In the genomic region with DNA sequence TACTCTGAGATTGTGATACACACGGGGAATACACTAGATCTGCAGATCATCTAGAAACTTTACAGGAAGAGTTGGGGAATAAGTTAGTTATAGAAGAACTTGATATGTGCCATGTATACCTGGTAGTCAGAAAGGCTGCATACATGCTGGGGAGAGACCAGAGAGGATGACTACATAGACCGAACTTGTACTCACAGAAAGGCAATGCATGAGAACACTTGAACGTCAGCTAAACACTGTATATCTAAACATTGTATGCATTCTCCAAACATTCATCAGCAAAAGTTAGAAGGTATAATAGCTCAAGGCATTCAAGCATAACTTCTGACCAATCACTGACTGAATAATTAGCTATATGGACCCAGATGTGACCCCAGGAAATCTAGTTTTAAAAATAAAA, we compare ENCODE assay signal across 19 cellular contexts.
DNase-seq lines count a peak whose midpoint lies in the region; ATAC-seq and TF ChIP-seq lines count a peak whose summit lies in the region.
"Had no signal": no experiment of that assay in that cellular context is flagged by ENCODE, and none has a peak within 500 bp of the region (broad histone marks: within the 10 kb centered on the region; RNA-seq: fewer than 3 reads in every experiment).

No MANE protein-coding gene starts in this region.

- intact Hi-C loops in prostate gland (cut with DNase I) = no loop called here

- no peak overlapping the region for H3K9ac ChIP-seq in mesendoderm (ENCODE audit: low read length)
- H3K9ac ChIP-seq: BLaER1 had no signal

- H3K4ac ChIP-seq in mesendoderm (ENCODE audit: low read depth, low read length) = no peak overlapping the region

- in situ Hi-C loops in Caki2 (cut with HindIII; ENCODE audit: low pct_unique_long_range_greater_than_20kb, low sequenced_read_pairs) = no loop called here

- peaks cover 4% of the 10 kb centered on the region for H3K4me1 ChIP-seq in mesendoderm (ENCODE audit: control insufficient read depth, low read depth, low read length)
- no peaks in the 10 kb centered on the region for H3K4me1 ChIP-seq in upper lobe of left lung
- no peaks in the 10 kb centered on the region for H3K4me1 ChIP-seq in prostate gland (replicated peaks)

- peak overlapping the region; percentile 93 for H2BK120ac ChIP-seq in mesendoderm (ENCODE audit: low read depth, low read length)

- H3K18ac ChIP-seq in mesendoderm (ENCODE audit: low read length) = peak overlapping the region; percentile 9

- no peak for TF ChIP-seq EP300 in upper lobe of left lung (IDR thresholded peaks at IDR 0.05)

- no peak overlapping the region for H2AK5ac ChIP-seq in mesendoderm (ENCODE audit: low read length)

- no peak overlapping the region for H3K23ac ChIP-seq in mesendoderm (ENCODE audit: low read length)

- TF ChIP-seq CTCF in choroid plexus epithelial cell (conservative IDR thresholded peaks at IDR 0.05; ENCODE audit: low read depth, low read length) = no peak
- no peak for TF ChIP-seq CTCF in upper lobe of left lung (IDR thresholded peaks at IDR 0.05)
- no peak for TF ChIP-seq CTCF in prostate gland (IDR thresholded peaks at IDR 0.05)

- peak overlapping the region; percentile 65 for H4K8ac ChIP-seq in mesendoderm (ENCODE audit: low read depth, low read length)

- no peaks in the 10 kb centered on the region for H3K79me1 ChIP-seq in mesendoderm (ENCODE audit: low read length)

- WGBS in mesendoderm (ENCODE audit: extremely low coverage, insufficient coverage, low lambda C conversion rate) = no CpG with 5 or more reads among the region's 3 CpGs
- WGBS in upper lobe of left lung, 2 donors = 70 to 78% methylated on average over 3 of the region's 3 CpGs
- 90% methylated on average over 3 of the region's 3 CpGs for WGBS in prostate gland

- no peak overlapping the region for H2BK15ac ChIP-seq in mesendoderm (replicated peaks; ENCODE audit: low read depth)

- H3K56ac ChIP-seq in mesendoderm (ENCODE audit: low read length) = no peak overlapping the region

- H3K36me3 ChIP-seq in mesendoderm (ENCODE audit: control insufficient read depth, insufficient read depth, low read length) (no peaks in the 10 kb centered on the region), upper lobe of left lung (no peaks in the 10 kb centered on the region), prostate gland (no peaks in the 10 kb centered on the region)
- H3K36me3 ChIP-seq: BLaER1, SJCRH30 had no signal

- H2BK5ac ChIP-seq in mesendoderm (ENCODE audit: low read length) = no peak overlapping the region

- H3K9me3 ChIP-seq in upper lobe of left lung (no peaks in the 10 kb centered on the region), prostate gland (no peaks in the 10 kb centered on the region)
- H3K9me3 ChIP-seq: BLaER1, SJCRH30 had no signal

- H4K5ac ChIP-seq in mesendoderm (ENCODE audit: low read length) = no peak overlapping the region

- H3K4me2 ChIP-seq in mesendoderm (ENCODE audit: low read length) = no peak overlapping the region
- H3K4me2 ChIP-seq: BLaER1 had no signal

- TF ChIP-seq POLR2A in upper lobe of left lung (IDR thresholded peaks at IDR 0.05) (no peak), prostate gland (IDR thresholded peaks at IDR 0.05) (no peak)

- H3K27ac ChIP-seq in mesendoderm (ENCODE audit: low read depth, low read length) = no peak overlapping the region
- H3K27ac ChIP-seq in upper lobe of left lung = no peak overlapping the region
- H3K27ac ChIP-seq in prostate gland = no peak overlapping the region
- H3K27ac ChIP-seq: BLaER1, SJCRH30 had no signal

- no peaks in the 10 kb centered on the region for H3K79me2 ChIP-seq in mesendoderm (ENCODE audit: control insufficient read depth, insufficient read depth, low read length)

- ATAC-seq in upper lobe of left lung (ENCODE audit: low FRiP score in 2 of 2) = no peak
- ATAC-seq: GM12878 had no signal

- DNase-seq in Caki2 (ENCODE audit: low read depth) = peak; percentile 79
- DNase-seq in T1000 (lab: John Stamatoyannopoulos, UW) = peak; percentile 24
- DNase-seq in choroid plexus epithelial cell (ENCODE audit: low read depth) = peak; percentile 18
- DNase-seq in mesendoderm = no peak
- no peak for DNase-seq in upper lobe of left lung
- no peak for DNase-seq in stimulated activated CD4-positive, alpha-beta T cell treated with anti-CD3 and anti-CD28 coated beads, Interleukin-2, amount 100 ng/mL, for 48 hours
- DNase-seq in NCI-H2171 (lab: John Stamatoyannopoulos, UW) = no peak
- no peak for DNase-seq in prostate gland (ENCODE audit: low spot score)
- DNase-seq: CD8-positive, alpha-beta memory T cell; GDM1; H7; MM.1S; NCI-H1092 treated with DMSO at 0.1 percent for 48 hours; NCI-H1694; NCI-H2107; NCI-H446 had no signal

- no peak overlapping the region for H3K4me3 ChIP-seq in choroid plexus epithelial cell (ENCODE audit: low read depth, low read length)
- no peak overlapping the region for H3K4me3 ChIP-seq in mesendoderm (ENCODE audit: low read length)
- no peak overlapping the region for H3K4me3 ChIP-seq in upper lobe of left lung
- no peak overlapping the region for H3K4me3 ChIP-seq in prostate gland
- H3K4me3 ChIP-seq: BLaER1, GM12878, SJCRH30 had no signal

- H3K27me3 ChIP-seq in mesendoderm (ENCODE audit: insufficient read depth, low read length, poor library complexity) (no peaks in the 10 kb centered on the region), upper lobe of left lung (no peaks in the 10 kb centered on the region), prostate gland (replicated peaks; ENCODE audit: insufficient read depth) (no peaks in the 10 kb centered on the region)
- H3K27me3 ChIP-seq: BLaER1, SJCRH30 had no signal

Comparison
In these comparisons a context has a peak if more than half of its experiments do, and no peak if none do; other contexts are left out.
1. DNase-seq: peak in Caki2 (single experiment), T1000 (single experiment) and choroid plexus epithelial cell (single experiment); none in mesendoderm (single experiment), upper lobe of left lung (0 of 2), stimulated activated CD4-positive, alpha-beta T cell treated with anti-CD3 and anti-CD28 coated beads, Interleukin-2, amount 100 ng/mL, for 48 hours (0 of 2), NCI-H2171 (single experiment) and prostate gland (single experiment).